1 cellular context compared by ENCODE assay signal in genomic region chr5:97534166-97534565, GRCh38.
TF ChIP-seq lines count a peak whose summit lies in the region.

No MANE protein-coding gene starts in this region.

TF ChIP-seq in H1, 55 proteins besides CTCF, POLR2A, EP300 and RAD21:
- TF ChIP-seq CHD7 (IDR thresholded peaks at IDR 0.05; ENCODE audit: insufficient replicate concordance, low read length): no peak
- TF ChIP-seq SP1 (IDR thresholded peaks at IDR 0.05; ENCODE audit: low read depth, low read length): no peak
- TF ChIP-seq NANOG (IDR thresholded peaks at IDR 0.05; ENCODE audit: insufficient read depth, low read depth, low read length, poor library complexity, severe bottlenecking): no peak
- TF ChIP-seq GABPA (IDR thresholded peaks at IDR 0.05; ENCODE audit: borderline replicate concordance, insufficient read depth, low read length): no peak
- no peak for TF ChIP-seq POU5F1 (IDR thresholded peaks at IDR 0.05; ENCODE audit: low read depth, low read length)
- no peak for TF ChIP-seq RNF2 (IDR thresholded peaks at IDR 0.05; ENCODE audit: borderline replicate concordance, low read depth, low read length, missing control alignments, poor library complexity, severe bottlenecking)
- no peak for TF ChIP-seq TCF12 (IDR thresholded peaks at IDR 0.05; ENCODE audit: low read depth, low read length)
- TF ChIP-seq ATF3 (IDR thresholded peaks at IDR 0.05; ENCODE audit: insufficient read depth, low read depth, low read length): no peak
- TF ChIP-seq SIRT6 (IDR thresholded peaks at IDR 0.05; ENCODE audit: low read length): no peak
- TF ChIP-seq BACH1 (IDR thresholded peaks at IDR 0.05; ENCODE audit: low read length): no peak
- no peak for TF ChIP-seq KDM5A (IDR thresholded peaks at IDR 0.05; ENCODE audit: low read length)
- TF ChIP-seq CTBP2 (IDR thresholded peaks at IDR 0.05; ENCODE audit: borderline replicate concordance, insufficient read depth, insufficient read length, low read length): no peak
- TF ChIP-seq SAP30 (IDR thresholded peaks at IDR 0.05; ENCODE audit: insufficient read depth, insufficient replicate concordance, low read length): no peak
- no peak for TF ChIP-seq ATF2 (IDR thresholded peaks at IDR 0.05; ENCODE audit: low read length)
